Comparison of ENCODE assay signal across 23 cellular contexts in the genomic region with DNA sequence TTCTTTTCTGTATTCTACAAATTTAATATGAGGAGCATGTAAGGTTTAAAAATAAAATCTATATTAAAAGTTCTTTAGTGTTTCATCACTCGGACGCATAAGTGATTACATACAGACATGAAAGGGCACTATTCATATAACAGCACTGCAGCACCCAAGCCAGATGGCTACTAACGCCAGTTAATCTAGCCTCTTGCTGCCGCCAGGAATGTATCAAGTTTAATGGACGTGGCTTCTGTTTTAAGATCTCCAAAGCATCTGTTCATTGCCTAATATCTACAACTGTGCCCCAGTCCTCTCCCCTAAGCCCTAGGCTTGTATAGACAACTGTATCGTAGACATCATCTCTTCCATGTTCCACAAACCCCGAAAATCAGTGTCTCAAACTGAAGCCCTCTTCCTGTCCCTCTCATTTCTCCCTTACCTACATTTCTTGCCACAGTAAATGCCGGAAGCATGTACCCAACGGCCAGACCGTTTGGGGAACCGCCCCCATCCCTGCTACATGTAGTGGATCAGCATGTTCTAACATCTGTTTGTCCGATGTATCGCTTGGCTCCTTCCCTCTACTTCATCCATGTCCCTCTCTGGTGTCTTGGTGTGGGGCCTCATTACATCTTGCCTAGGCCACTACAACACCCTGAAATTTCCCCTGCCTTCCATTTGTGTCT.
DNase-seq lines count a peak whose midpoint lies in the region; TF ChIP-seq lines count a peak whose summit lies in the region.
"Had no signal": no experiment of that assay in that cellular context is flagged by ENCODE, and none has a peak within 500 bp of the region (broad histone marks: within the 10 kb centered on the region; RNA-seq: fewer than 3 reads in every experiment).

No MANE protein-coding gene starts in this region.

- H3K27me3 Mint-ChIP-seq in brain (no peaks in the 10 kb centered on the region), nephron (ENCODE audit: low read depth) (no peaks in the 10 kb centered on the region)
- H3K27me3 Mint-ChIP-seq: activated naive CD8-positive, alpha-beta T cell treated with anti-CD3 and anti-CD28 coated beads, Interleukin-2, amount 10 ng/mL, durations not matched to agents 7 days and 5 days; activated T-helper 17 cell treated with anti-CD3 and anti-CD28 coated beads, Interleukin-2, amount 50 U/mL, for 72 hours; effector memory CD8-positive, alpha-beta T cell had no signal

- TF ChIP-seq CTCF in AG10803 (conservative IDR thresholded peaks at IDR 0.05; ENCODE audit: low read length), result no peak
- TF ChIP-seq CTCF in brain (conservative IDR thresholded peaks at IDR 0.05), result no peak
- TF ChIP-seq CTCF in nephron (IDR thresholded peaks at IDR 0.05; ENCODE audit: unreplicated experiment in 3 of 3), result no peak
- TF ChIP-seq CTCF in RWPE1 (conservative IDR thresholded peaks at IDR 0.05; ENCODE audit: low read depth), result no peak

- DNase-seq in AG10803 (ENCODE audit: low read depth) (peak; percentile 89), NCI-H446 treated with DMSO at 0.1 percent for 48 hours (lab: John Stamatoyannopoulos, UW) (peak; percentile 12), RWPE1 (ENCODE audit: low spot score) (no peak), NCI-H187 treated with DMSO at 0.1 percent for 48 hours (lab: John Stamatoyannopoulos, UW) (no peak), KBM-7 (no peak), SKM-1 (lab: John Stamatoyannopoulos, UW; ENCODE audit: unreplicated experiment) (no peak)
- DNase-seq: activated CD4-positive, alpha-beta T cell treated with anti-CD3 and anti-CD28 coated beads for 48 hours; activated naive CD8-positive, alpha-beta T cell treated with anti-CD3 and anti-CD28 coated beads, Interleukin-2, amount 10 ng/mL, durations not matched to agents 7 days and 5 days; body of pancreas; DMS53; effector memory CD8-positive, alpha-beta T cell; GOT3; islet precursor cell; lower lobe of right lung; NCI-H1930; right cardiac atrium; stimulated activated CD4-positive, alpha-beta T cell treated with anti-CD3 and anti-CD28 coated beads, Interleukin-15, amount 100 ng/mL, for 24 hours had no signal

- no peak overlapping the region for H3K27ac ChIP-seq in RWPE1
- H3K27ac ChIP-seq: body of pancreas, KMS-11, lower lobe of right lung, suprapubic skin had no signal

- CTCF ChIA-PET in RWPE1 (lab: Yijun Ruan, JAX), result no interaction called here

- H3K4me3 Mint-ChIP-seq in brain (peak overlapping the region in 2 of 5 experiments; percentile 14 to 48), nephron (peak overlapping the region in 2 of 3 experiments; percentile 5 to 9)
- H3K4me3 Mint-ChIP-seq: activated naive CD8-positive, alpha-beta T cell treated with anti-CD3 and anti-CD28 coated beads, Interleukin-2, amount 10 ng/mL, durations not matched to agents 7 days and 5 days; activated T-helper 17 cell treated with anti-CD3 and anti-CD28 coated beads, Interleukin-2, amount 50 U/mL, for 72 hours; effector memory CD8-positive, alpha-beta T cell had no signal

- H3K9me3 Mint-ChIP-seq in brain, result no peaks in the 10 kb centered on the region
- no peaks in the 10 kb centered on the region for H3K9me3 Mint-ChIP-seq in nephron
- H3K9me3 Mint-ChIP-seq: activated naive CD8-positive, alpha-beta T cell treated with anti-CD3 and anti-CD28 coated beads, Interleukin-2, amount 10 ng/mL, durations not matched to agents 7 days and 5 days; activated T-helper 17 cell treated with anti-CD3 and anti-CD28 coated beads, Interleukin-2, amount 50 U/mL, for 72 hours; effector memory CD8-positive, alpha-beta T cell had no signal

- H3K27ac Mint-ChIP-seq in brain (peak overlapping the region in 4 of 5 experiments; percentile 11 to 87 (median 68)), nephron (peak overlapping the region; percentile 25 to 83 (median 78))
- H3K27ac Mint-ChIP-seq: activated naive CD8-positive, alpha-beta T cell treated with anti-CD3 and anti-CD28 coated beads, Interleukin-2, amount 10 ng/mL, durations not matched to agents 7 days and 5 days; activated T-helper 17 cell treated with anti-CD3 and anti-CD28 coated beads, Interleukin-2, amount 50 U/mL, for 72 hours; effector memory CD8-positive, alpha-beta T cell had no signal

- H3K4me1 Mint-ChIP-seq in brain (peaks cover 62% of the 10 kb centered on the region), nephron (peaks cover 50% of the 10 kb centered on the region)

- in situ Hi-C loops in KBM-7 (cut with MboI; ENCODE audit: low pct_unique_long_range_greater_than_20kb, low sequenced_read_pairs), result no loop called here

- H3K36me3 Mint-ChIP-seq in brain (no peaks in the 10 kb centered on the region), nephron (ENCODE audit: low read depth) (no peaks in the 10 kb centered on the region)
- H3K36me3 Mint-ChIP-seq: activated naive CD8-positive, alpha-beta T cell treated with anti-CD3 and anti-CD28 coated beads, Interleukin-2, amount 10 ng/mL, durations not matched to agents 7 days and 5 days had no signal

- POLR2A ChIA-PET in RWPE1 (lab: Yijun Ruan, JAX; ENCODE audit: low non-redundant PET), result no interaction called here

- no peak overlapping the region for H3K4me3 ChIP-seq in AG10803 (ENCODE audit: low read length)
- H3K4me3 ChIP-seq: body of pancreas, GM12878, lower lobe of right lung, suprapubic skin had no signal

Comparison
In these comparisons a context has a peak if more than half of its experiments do, and no peak if none do; other contexts are left out.
1. DNase-seq: peak in AG10803 (single experiment) and NCI-H446 treated with DMSO at 0.1 percent for 48 hours (single experiment); none in RWPE1 (single experiment), NCI-H187 treated with DMSO at 0.1 percent for 48 hours (single experiment), KBM-7 (single experiment) and SKM-1 (single experiment).